8 cellular contexts compared by ENCODE assay signal in the genomic region with DNA sequence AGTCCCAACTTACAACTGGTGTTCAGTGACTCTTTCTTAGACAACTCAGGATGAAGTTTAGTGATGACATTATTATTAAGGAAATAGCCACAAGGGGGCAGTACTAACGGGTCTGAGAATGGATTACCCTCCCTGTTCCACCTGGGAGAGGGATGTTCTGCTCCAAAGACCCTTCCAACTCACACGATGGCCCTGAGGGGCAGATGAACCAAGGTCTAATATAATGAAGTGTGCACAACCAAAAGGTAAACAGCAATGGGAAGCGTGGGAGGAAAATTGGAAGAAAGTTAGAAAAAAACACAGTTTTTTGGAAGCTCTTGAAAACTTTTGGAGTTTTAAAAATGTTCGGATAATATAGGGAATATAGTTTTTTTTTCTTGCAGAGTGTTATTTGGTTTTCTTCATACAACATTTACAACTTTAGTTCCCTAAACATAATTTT. TPM values are rescaled to one million over a fixed set of nuclear protein-coding genes. Genes with fewer than 3 reads are reported as not detected.
A peak's percentile ranks its signal among the peaks of the same experiment; 100 is the strongest.
DNase-seq lines count a peak whose midpoint lies in the region; ATAC-seq and TF ChIP-seq lines count a peak whose summit lies in the region.

No MANE protein-coding gene starts in this region.

- DNase-seq in SIG-M5 treated with dmso at 0.1 percent for 504 hours (lab: John Stamatoyannopoulos, UW; ENCODE audit: unreplicated experiment) (peak; percentile 72), SIG-M5 (lab: John Stamatoyannopoulos, UW) (no peak), HuH-7.5 (ENCODE audit: low spot score) (peak; percentile 71), RPMI8226 (peak; percentile 53), endodermal cell (peak; percentile 74), naive B cell (peak; percentile 33), omental fat pad (ENCODE audit: low spot score) (no peak)

- H3K9me3 ChIP-seq in endodermal cell (ENCODE audit: control insufficient read depth, low read length) = no peaks in the 10 kb centered on the region

- H3K4me1 Mint-ChIP-seq in endodermal cell = no peaks in the 10 kb centered on the region
- peaks cover 0 to 5% (median 5%) of the 10 kb centered on the region in 3 donors for H3K4me1 Mint-ChIP-seq in naive B cell

- H3K4me3 ChIP-seq in endodermal cell (ENCODE audit: low read length) = no peak overlapping the region

- peaks cover 4% of the 10 kb centered on the region for H3K27me3 Mint-ChIP-seq in endodermal cell (ENCODE audit: insufficient read depth)
- peaks cover 7 to 18% (median 18%) of the 10 kb centered on the region in 3 donors for H3K27me3 Mint-ChIP-seq in naive B cell

- H3K4me3 Mint-ChIP-seq in endodermal cell (no peak overlapping the region), naive B cell (no peak overlapping the region)

- H3K9me3 Mint-ChIP-seq in endodermal cell (no peaks in the 10 kb centered on the region), naive B cell (peaks cover 0 to 2% (median 0%) of the 10 kb centered on the region in 7 donors)

- H3K27ac Mint-ChIP-seq in endodermal cell (no peak overlapping the region), naive B cell (no peak overlapping the region)

- ATAC-seq in naive B cell (ENCODE audit: low read depth in 2 of 2) (peak in 1 of 2 donors; percentile 27), omental fat pad (ENCODE audit: low FRiP score) (no peak), HG03432 (IDR thresholded peaks at IDR 0.05; ENCODE audit: unreplicated experiment) (no peak)

- no peak overlapping the region for H3K9ac ChIP-seq in endodermal cell (ENCODE audit: extremely low read depth, low read length, poor library complexity, severe bottlenecking)

- TF ChIP-seq CTCF in endodermal cell (conservative IDR thresholded peaks at IDR 0.05) = peak; percentile 100
- peak in 1 of 3 donors; percentile 21 for TF ChIP-seq CTCF in omental fat pad (IDR thresholded peaks at IDR 0.05)

- H3K27me3 ChIP-seq in endodermal cell (ENCODE audit: control insufficient read depth, insufficient read depth, low read length, poor library complexity, severe bottlenecking) = no peaks in the 10 kb centered on the region

- WGBS in endodermal cell (ENCODE audit: insufficient coverage in 1 of 2, insufficient read length in 1 of 2), 2 experiments = 16 to 42% methylated on average over 1 to 3 of the region's 4 CpGs

- H3K4me1 ChIP-seq in endodermal cell (ENCODE audit: control insufficient read depth, insufficient read depth, low read length) = no peaks in the 10 kb centered on the region

- no peaks in the 10 kb centered on the region for H3K36me3 Mint-ChIP-seq in endodermal cell (ENCODE audit: low read depth)
- no peaks in the 10 kb centered on the region for H3K36me3 Mint-ChIP-seq in naive B cell

- H3K36me3 ChIP-seq in endodermal cell (ENCODE audit: control insufficient read depth, insufficient read depth, low read length) = no peaks in the 10 kb centered on the region

- no peak overlapping the region for H3K27ac ChIP-seq in endodermal cell (ENCODE audit: low read depth, low read length)

RNA-seq across cellular contexts. Expression of a gene that starts 24.0 kb away (rescaled TPM):
- not detected for total RNA-seq in endodermal cell
- not detected for polyA plus RNA-seq in endodermal cell (2013, experiment 1 of 2)
- not detected for polyA plus RNA-seq in endodermal cell (2013, experiment 2 of 2)
- polyA plus RNA-seq in naive B cell (ENCODE audit: low read depth in 6 of 6) = not detected
- not detected for total RNA-seq in omental fat pad

RNA-seq across cellular contexts. Expression of a gene that starts 42.1 kb away (rescaled TPM):
- under 1 TPM; 0.33 to 0.44 TPM for total RNA-seq in endodermal cell
- polyA plus RNA-seq in endodermal cell (2013, experiment 1 of 2) = 0.39 TPM
- polyA plus RNA-seq in endodermal cell (2013, experiment 2 of 2) = 0.29 TPM
- not detected for polyA plus RNA-seq in naive B cell (ENCODE audit: low read depth in 6 of 6)
- total RNA-seq in omental fat pad = not detected

Comparison
In these comparisons a context has a peak if more than half of its experiments do, and no peak if none do; other contexts are left out.
1. DNase-seq: peak in SIG-M5 treated with dmso at 0.1 percent for 504 hours (single experiment), HuH-7.5 (single experiment), RPMI8226 (single experiment), endodermal cell (single experiment) and naive B cell (single experiment); none in SIG-M5 (single experiment) and omental fat pad (single experiment).